Comparison of ENCODE assay signal across 21 cellular contexts in the genomic region with DNA sequence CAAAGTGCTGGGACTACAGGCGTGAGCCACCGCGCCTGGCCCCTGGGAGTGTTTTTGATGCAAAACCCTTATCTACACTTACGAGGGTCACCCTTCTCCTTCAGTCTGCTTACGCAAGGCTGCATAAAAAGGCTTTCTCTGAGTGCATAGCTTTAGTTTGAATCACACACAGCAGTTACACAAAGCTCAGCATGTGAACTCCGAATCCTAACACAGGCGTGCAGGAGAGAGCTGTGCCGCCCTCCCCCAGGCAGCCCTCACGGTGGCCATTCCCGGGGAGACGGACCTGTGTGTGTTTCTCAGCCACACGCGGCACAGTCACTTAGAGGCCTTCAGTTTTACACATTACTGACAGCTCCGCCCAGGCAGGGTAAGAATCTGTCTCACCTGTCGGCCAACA. TPM values are rescaled to one million over a fixed set of nuclear protein-coding genes. Genes with fewer than 3 reads are reported as not detected.
DNase-seq lines count a peak whose midpoint lies in the region; TF ChIP-seq lines count a peak whose summit lies in the region.
"Had no signal": no experiment of that assay in that cellular context is flagged by ENCODE, and none has a peak within 500 bp of the region (broad histone marks: within the 10 kb centered on the region; RNA-seq: fewer than 3 reads in every experiment).

No MANE protein-coding gene starts in this region.

- no peak overlapping the region for H3K4me3 ChIP-seq in fibroblast of villous mesenchyme (ENCODE audit: low read depth, low read length)
- H3K4me3 ChIP-seq: cardiac muscle cell, gastrocnemius medialis, left lung, ovary, skin epidermis, thyroid gland had no signal

- DNase-seq in ELR (ENCODE audit: low read depth) (peak; percentile 75), amniotic epithelial cell (ENCODE audit: low read depth) (peak; percentile 99), fibroblast of villous mesenchyme (ENCODE audit: low read depth) (peak; percentile 95), smooth muscle cell of the brain vasculature (ENCODE audit: low read depth, low spot score) (peak; percentile 43), NCI-H2171 treated with DMSO at 0.1 percent for 48 hours (lab: John Stamatoyannopoulos, UW) (no peak), AG08395 (ENCODE audit: low spot score) (no peak), T1000 (lab: John Stamatoyannopoulos, UW) (no peak)
- DNase-seq: activated CD4-positive, alpha-beta T cell treated with anti-CD3 and anti-CD28 coated beads for 36 hours; activated CD8-positive, alpha-beta memory T cell treated with anti-CD3 and anti-CD28 coated beads, Interleukin-2, amount 50 U/mL, for 4 hours; activated naive CD4-positive, alpha-beta T cell treated with anti-CD3 and anti-CD28 coated beads for 36 hours; effector CD4-positive, alpha-beta T cell; gastrocnemius medialis; GF-D8; left lung; NCI-H187; NCI-H510A; ovary; thyroid gland had no signal

- no peak for TF ChIP-seq CTCF in fibroblast of villous mesenchyme (IDR thresholded peaks at IDR 0.05; ENCODE audit: insufficient read depth, low read depth, low read length)

RNA-seq across cellular contexts. Expression of gene EXD3, which starts 26.7 kb away (rescaled TPM):
- total RNA-seq in fibroblast of villous mesenchyme: 7.3 and 8.1 TPM in 2 replicates

RNA-seq across cellular contexts. Expression of gene NOXA1, which starts 27.0 kb away (rescaled TPM):
- 0.32 TPM in 1 of 2 replicates, not detected in the other for total RNA-seq in fibroblast of villous mesenchyme
- total RNA-seq: H4 had no signal

RNA-seq across cellular contexts. Expression of gene ENTPD8, which starts 44.9 kb away (rescaled TPM):
- under 0.01 TPM in 1 of 2 replicates, not detected in the other for total RNA-seq in fibroblast of villous mesenchyme
- total RNA-seq: activated CD4-positive, alpha-beta T cell treated with anti-CD3 and anti-CD28 coated beads for 36 hours; activated naive CD4-positive, alpha-beta T cell treated with anti-CD3 and anti-CD28 coated beads for 36 hours had no signal

Comparison
In these comparisons a context has a peak if more than half of its experiments do, and no peak if none do; other contexts are left out.
1. DNase-seq: peak in ELR (single experiment), amniotic epithelial cell (single experiment), fibroblast of villous mesenchyme (single experiment) and smooth muscle cell of the brain vasculature (single experiment); none in NCI-H2171 treated with DMSO at 0.1 percent for 48 hours (single experiment), AG08395 (single experiment) and T1000 (single experiment).